1 cellular context compared by ENCODE assay signal in the genomic region with DNA sequence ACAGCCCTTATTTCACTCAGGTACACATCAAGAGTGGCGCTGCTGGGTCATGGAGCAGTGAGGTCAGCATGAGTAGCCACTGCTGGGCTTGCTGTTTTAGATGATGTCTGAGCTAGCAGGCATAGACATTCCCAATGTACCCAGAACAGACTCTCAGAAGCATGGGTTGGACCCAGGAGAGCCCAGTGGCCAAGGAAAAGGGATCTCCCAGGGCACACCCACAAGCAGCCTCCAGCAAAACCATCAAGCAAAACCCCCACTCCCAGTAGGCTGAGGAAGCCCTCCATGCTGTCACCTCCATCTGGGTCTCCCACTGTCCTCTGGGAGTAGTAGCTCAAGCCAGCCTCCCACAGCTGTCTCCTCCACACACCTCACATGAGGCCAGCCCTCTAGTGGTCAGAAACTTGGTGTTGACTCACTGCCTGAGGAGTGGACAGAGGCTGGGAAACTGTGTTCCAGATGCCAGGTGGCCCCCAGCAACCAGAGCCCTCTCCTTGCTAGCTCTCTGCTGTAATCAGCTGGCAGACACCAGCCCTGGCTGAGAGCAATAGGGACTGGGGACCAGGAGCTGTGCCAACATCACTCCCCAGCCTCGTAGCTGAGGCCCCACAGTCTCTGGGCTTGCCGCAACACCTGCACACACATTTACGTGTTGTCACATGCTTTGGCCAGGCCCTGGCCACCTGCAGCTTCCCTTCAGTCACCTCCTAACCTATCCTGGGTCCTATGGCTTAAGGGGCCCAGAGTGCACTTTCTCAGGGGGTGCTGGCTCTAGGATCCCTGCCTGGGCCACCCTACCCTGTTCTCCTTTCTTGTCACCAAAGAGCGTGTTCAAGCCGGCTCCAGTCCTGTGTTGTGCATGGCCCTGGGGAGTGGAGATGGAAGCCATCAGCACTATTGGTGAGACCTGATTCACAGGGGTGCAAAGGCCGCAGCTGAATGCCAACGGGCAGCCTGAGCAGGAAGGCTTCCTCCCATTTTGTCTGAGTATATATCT.
A peak's percentile ranks its signal among the peaks of the same experiment; 100 is the strongest.
TF ChIP-seq lines count a peak whose summit lies in the region.

No MANE protein-coding gene starts in this region.

TF ChIP-seq in K562, 482 proteins besides CTCF, POLR2A, EP300 and RAD21 (continued from another document and continues in another):
- no peak for TF ChIP-seq ZNF79 (CRISPR knock-in tag; IDR thresholded peaks at IDR 0.05; ENCODE audit: low read depth)
- no peak for TF ChIP-seq ZNF143 (CRISPR knock-in tag; IDR thresholded peaks at IDR 0.05)
- TF ChIP-seq GATAD2B (IDR thresholded peaks at IDR 0.05; ENCODE audit: borderline replicate concordance) = no peak
- no peak for TF ChIP-seq PCBP2 (IDR thresholded peaks at IDR 0.05; ENCODE audit: low read depth, low read length, poor library complexity, severe bottlenecking)
- no peak for TF ChIP-seq ARID1B (IDR thresholded peaks at IDR 0.05)
- TF ChIP-seq NBN (IDR thresholded peaks at IDR 0.05; ENCODE audit: low read depth) = 0 out of 2 replicates have a peak, but pooled peaks have one; percentile 51
- TF ChIP-seq MAFK (IDR thresholded peaks at IDR 0.05; ENCODE audit: low read length) = no peak
- TF ChIP-seq, protein P1, sequence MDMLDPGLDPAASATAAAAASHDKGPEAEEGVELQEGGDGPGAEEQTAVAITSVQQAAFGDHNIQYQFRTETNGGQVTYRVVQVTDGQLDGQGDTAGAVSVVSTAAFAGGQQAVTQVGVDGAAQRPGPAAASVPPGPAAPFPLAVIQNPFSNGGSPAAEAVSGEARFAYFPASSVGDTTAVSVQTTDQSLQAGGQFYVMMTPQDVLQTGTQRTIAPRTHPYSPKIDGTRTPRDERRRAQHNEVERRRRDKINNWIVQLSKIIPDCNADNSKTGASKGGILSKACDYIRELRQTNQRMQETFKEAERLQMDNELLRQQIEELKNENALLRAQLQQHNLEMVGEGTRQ (CRISPR knock-in tag; IDR thresholded peaks at IDR 0.05) = no peak
- TF ChIP-seq DMBX1 (CRISPR knock-in tag; IDR thresholded peaks at IDR 0.05; ENCODE audit: borderline replicate concordance) = no peak
- TF ChIP-seq RBM22 (IDR thresholded peaks at IDR 0.05; ENCODE audit: low read depth, low read length, poor library complexity, severe bottlenecking) = no peak
- TF ChIP-seq JUND (IDR thresholded peaks at IDR 0.05; ENCODE audit: borderline replicate concordance, low read depth, low read length) = peak; percentile 55; the same call in 1 of the 2 replicates
- TF ChIP-seq JUND (tag; IDR thresholded peaks at IDR 0.05; ENCODE audit: borderline replicate concordance, low read depth, low read length) = peak; percentile 70; the same call in 1 of the 3 replicates
- peak in 1 of 2 experiments; percentile 33; a peak in 1 of 3 replicates for TF ChIP-seq CBX3 (IDR thresholded peaks at IDR 0.05; ENCODE audit: borderline replicate concordance in 1 of 2, low read length in 2 of 2)
- no peak for TF ChIP-seq ZNF507 (tag; conservative IDR thresholded peaks at IDR 0.05)
- no peak for TF ChIP-seq TAF9B (IDR thresholded peaks at IDR 0.05; ENCODE audit: partially characterized antibody)
- TF ChIP-seq CBFA2T3 (IDR thresholded peaks at IDR 0.05) = 0 out of 2 replicates have a peak, but pooled peaks have one; percentile 25
- TF ChIP-seq, protein P2, sequence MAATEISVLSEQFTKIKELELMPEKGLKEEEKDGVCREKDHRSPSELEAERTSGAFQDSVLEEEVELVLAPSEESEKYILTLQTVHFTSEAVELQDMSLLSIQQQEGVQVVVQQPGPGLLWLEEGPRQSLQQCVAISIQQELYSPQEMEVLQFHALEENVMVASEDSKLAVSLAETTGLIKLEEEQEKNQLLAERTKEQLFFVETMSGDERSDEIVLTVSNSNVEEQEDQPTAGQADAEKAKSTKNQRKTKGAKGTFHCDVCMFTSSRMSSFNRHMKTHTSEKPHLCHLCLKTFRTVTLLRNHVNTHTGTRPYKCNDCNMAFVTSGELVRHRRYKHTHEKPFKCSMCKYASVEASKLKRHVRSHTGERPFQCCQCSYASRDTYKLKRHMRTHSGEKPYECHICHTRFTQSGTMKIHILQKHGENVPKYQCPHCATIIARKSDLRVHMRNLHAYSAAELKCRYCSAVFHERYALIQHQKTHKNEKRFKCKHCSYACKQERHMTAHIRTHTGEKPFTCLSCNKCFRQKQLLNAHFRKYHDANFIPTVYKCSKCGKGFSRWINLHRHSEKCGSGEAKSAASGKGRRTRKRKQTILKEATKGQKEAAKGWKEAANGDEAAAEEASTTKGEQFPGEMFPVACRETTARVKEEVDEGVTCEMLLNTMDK (IDR thresholded peaks at IDR 0.05; ENCODE audit: borderline replicate concordance, insufficient read depth, low read depth, low read length, poor library complexity, severe bottlenecking) = peak; percentile 64
- TF ChIP-seq NRF1 (conservative IDR thresholded peaks at IDR 0.05 in 1 of 2, IDR thresholded peaks at IDR 0.05 in 1 of 2) = no peak
- TF ChIP-seq NUFIP1 (IDR thresholded peaks at IDR 0.05; ENCODE audit: partially characterized antibody) = no peak
- TF ChIP-seq, protein P3, sequence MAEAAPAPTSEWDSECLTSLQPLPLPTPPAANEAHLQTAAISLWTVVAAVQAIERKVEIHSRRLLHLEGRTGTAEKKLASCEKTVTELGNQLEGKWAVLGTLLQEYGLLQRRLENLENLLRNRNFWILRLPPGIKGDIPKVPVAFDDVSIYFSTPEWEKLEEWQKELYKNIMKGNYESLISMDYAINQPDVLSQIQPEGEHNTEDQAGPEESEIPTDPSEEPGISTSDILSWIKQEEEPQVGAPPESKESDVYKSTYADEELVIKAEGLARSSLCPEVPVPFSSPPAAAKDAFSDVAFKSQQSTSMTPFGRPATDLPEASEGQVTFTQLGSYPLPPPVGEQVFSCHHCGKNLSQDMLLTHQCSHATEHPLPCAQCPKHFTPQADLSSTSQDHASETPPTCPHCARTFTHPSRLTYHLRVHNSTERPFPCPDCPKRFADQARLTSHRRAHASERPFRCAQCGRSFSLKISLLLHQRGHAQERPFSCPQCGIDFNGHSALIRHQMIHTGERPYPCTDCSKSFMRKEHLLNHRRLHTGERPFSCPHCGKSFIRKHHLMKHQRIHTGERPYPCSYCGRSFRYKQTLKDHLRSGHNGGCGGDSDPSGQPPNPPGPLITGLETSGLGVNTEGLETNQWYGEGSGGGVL (CRISPR knock-in tag; IDR thresholded peaks at IDR 0.05) = no peak
- no peak for TF ChIP-seq TFAM (CRISPR knock-in tag; conservative IDR thresholded peaks at IDR 0.05)
- no peak for TF ChIP-seq ZKSCAN3 (CRISPR knock-in tag; IDR thresholded peaks at IDR 0.05)
- no peak for TF ChIP-seq SAFB (IDR thresholded peaks at IDR 0.05; ENCODE audit: borderline replicate concordance, low read depth, low read length)
- no peak for TF ChIP-seq NFRKB (IDR thresholded peaks at IDR 0.05; ENCODE audit: low read depth)
- TF ChIP-seq, protein P4, sequence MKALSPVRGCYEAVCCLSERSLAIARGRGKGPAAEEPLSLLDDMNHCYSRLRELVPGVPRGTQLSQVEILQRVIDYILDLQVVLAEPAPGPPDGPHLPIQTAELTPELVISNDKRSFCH (CRISPR knock-in tag; IDR thresholded peaks at IDR 0.05) = no peak
- TF ChIP-seq, protein P4 (tag; IDR thresholded peaks at IDR 0.05) = peak; percentile 45; the same call in 1 of the 2 replicates
- TF ChIP-seq, protein P5, sequence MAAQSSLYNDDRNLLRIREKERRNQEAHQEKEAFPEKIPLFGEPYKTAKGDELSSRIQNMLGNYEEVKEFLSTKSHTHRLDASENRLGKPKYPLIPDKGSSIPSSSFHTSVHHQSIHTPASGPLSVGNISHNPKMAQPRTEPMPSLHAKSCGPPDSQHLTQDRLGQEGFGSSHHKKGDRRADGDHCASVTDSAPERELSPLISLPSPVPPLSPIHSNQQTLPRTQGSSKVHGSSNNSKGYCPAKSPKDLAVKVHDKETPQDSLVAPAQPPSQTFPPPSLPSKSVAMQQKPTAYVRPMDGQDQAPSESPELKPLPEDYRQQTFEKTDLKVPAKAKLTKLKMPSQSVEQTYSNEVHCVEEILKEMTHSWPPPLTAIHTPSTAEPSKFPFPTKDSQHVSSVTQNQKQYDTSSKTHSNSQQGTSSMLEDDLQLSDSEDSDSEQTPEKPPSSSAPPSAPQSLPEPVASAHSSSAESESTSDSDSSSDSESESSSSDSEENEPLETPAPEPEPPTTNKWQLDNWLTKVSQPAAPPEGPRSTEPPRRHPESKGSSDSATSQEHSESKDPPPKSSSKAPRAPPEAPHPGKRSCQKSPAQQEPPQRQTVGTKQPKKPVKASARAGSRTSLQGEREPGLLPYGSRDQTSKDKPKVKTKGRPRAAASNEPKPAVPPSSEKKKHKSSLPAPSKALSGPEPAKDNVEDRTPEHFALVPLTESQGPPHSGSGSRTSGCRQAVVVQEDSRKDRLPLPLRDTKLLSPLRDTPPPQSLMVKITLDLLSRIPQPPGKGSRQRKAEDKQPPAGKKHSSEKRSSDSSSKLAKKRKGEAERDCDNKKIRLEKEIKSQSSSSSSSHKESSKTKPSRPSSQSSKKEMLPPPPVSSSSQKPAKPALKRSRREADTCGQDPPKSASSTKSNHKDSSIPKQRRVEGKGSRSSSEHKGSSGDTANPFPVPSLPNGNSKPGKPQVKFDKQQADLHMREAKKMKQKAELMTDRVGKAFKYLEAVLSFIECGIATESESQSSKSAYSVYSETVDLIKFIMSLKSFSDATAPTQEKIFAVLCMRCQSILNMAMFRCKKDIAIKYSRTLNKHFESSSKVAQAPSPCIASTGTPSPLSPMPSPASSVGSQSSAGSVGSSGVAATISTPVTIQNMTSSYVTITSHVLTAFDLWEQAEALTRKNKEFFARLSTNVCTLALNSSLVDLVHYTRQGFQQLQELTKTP (IDR thresholded peaks at IDR 0.05; ENCODE audit: low read depth in 1 of 2, partially characterized antibody in 2 of 2) = no peak
- TF ChIP-seq LARP7 (IDR thresholded peaks at IDR 0.05) = no peak
- TF ChIP-seq JUN (IDR thresholded peaks at IDR 0.05; ENCODE audit: borderline replicate concordance, low read depth, low read length) = 0 out of 2 replicates have a peak, but pooled peaks have one; percentile 19
- no peak for TF ChIP-seq JUN (CRISPR knock-in tag; IDR thresholded peaks at IDR 0.05; ENCODE audit: borderline replicate concordance)
- no peak for TF ChIP-seq NR2C1 (IDR thresholded peaks at IDR 0.05)
- no peak for TF ChIP-seq NR2C1 (tag; IDR thresholded peaks at IDR 0.05)
- TF ChIP-seq KAT2B (IDR thresholded peaks at IDR 0.05; ENCODE audit: low read depth, low read length) = no peak
- TF ChIP-seq FOXK1 (CRISPR knock-in tag; IDR thresholded peaks at IDR 0.05; ENCODE audit: borderline replicate concordance) = no peak
- TF ChIP-seq, protein P6, sequence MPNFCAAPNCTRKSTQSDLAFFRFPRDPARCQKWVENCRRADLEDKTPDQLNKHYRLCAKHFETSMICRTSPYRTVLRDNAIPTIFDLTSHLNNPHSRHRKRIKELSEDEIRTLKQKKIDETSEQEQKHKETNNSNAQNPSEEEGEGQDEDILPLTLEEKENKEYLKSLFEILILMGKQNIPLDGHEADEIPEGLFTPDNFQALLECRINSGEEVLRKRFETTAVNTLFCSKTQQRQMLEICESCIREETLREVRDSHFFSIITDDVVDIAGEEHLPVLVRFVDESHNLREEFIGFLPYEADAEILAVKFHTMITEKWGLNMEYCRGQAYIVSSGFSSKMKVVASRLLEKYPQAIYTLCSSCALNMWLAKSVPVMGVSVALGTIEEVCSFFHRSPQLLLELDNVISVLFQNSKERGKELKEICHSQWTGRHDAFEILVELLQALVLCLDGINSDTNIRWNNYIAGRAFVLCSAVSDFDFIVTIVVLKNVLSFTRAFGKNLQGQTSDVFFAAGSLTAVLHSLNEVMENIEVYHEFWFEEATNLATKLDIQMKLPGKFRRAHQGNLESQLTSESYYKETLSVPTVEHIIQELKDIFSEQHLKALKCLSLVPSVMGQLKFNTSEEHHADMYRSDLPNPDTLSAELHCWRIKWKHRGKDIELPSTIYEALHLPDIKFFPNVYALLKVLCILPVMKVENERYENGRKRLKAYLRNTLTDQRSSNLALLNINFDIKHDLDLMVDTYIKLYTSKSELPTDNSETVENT (CRISPR knock-in tag; IDR thresholded peaks at IDR 0.05) = no peak
- no peak for TF ChIP-seq FOS (IDR thresholded peaks at IDR 0.05; ENCODE audit: extremely low read depth, insufficient read length)
- no peak for TF ChIP-seq FOXP1 (CRISPR knock-in tag; IDR thresholded peaks at IDR 0.05)
- TF ChIP-seq, protein P7, sequence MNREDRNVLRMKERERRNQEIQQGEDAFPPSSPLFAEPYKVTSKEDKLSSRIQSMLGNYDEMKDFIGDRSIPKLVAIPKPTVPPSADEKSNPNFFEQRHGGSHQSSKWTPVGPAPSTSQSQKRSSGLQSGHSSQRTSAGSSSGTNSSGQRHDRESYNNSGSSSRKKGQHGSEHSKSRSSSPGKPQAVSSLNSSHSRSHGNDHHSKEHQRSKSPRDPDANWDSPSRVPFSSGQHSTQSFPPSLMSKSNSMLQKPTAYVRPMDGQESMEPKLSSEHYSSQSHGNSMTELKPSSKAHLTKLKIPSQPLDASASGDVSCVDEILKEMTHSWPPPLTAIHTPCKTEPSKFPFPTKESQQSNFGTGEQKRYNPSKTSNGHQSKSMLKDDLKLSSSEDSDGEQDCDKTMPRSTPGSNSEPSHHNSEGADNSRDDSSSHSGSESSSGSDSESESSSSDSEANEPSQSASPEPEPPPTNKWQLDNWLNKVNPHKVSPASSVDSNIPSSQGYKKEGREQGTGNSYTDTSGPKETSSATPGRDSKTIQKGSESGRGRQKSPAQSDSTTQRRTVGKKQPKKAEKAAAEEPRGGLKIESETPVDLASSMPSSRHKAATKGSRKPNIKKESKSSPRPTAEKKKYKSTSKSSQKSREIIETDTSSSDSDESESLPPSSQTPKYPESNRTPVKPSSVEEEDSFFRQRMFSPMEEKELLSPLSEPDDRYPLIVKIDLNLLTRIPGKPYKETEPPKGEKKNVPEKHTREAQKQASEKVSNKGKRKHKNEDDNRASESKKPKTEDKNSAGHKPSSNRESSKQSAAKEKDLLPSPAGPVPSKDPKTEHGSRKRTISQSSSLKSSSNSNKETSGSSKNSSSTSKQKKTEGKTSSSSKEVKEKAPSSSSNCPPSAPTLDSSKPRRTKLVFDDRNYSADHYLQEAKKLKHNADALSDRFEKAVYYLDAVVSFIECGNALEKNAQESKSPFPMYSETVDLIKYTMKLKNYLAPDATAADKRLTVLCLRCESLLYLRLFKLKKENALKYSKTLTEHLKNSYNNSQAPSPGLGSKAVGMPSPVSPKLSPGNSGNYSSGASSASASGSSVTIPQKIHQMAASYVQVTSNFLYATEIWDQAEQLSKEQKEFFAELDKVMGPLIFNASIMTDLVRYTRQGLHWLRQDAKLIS (CRISPR knock-in tag; IDR thresholded peaks at IDR 0.05) = no peak
- TF ChIP-seq MTF1 (CRISPR knock-in tag; IDR thresholded peaks at IDR 0.05; ENCODE audit: borderline replicate concordance) = no peak
- no peak for TF ChIP-seq HDGF (IDR thresholded peaks at IDR 0.05)
- TF ChIP-seq RUNX1 (IDR thresholded peaks at IDR 0.05; ENCODE audit: low read depth) = no peak
- TF ChIP-seq NCOA4 (IDR thresholded peaks at IDR 0.05; ENCODE audit: partially characterized antibody) = no peak
- TF ChIP-seq PPARD (CRISPR knock-in tag; IDR thresholded peaks at IDR 0.05) = no peak
- TF ChIP-seq, protein P8, sequence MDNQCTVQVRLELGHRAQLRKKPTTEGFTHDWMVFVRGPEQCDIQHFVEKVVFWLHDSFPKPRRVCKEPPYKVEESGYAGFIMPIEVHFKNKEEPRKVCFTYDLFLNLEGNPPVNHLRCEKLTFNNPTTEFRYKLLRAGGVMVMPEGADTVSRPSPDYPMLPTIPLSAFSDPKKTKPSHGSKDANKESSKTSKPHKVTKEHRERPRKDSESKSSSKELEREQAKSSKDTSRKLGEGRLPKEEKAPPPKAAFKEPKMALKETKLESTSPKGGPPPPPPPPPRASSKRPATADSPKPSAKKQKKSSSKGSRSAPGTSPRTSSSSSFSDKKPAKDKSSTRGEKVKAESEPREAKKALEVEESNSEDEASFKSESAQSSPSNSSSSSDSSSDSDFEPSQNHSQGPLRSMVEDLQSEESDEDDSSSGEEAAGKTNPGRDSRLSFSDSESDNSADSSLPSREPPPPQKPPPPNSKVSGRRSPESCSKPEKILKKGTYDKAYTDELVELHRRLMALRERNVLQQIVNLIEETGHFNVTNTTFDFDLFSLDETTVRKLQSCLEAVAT (IDR thresholded peaks at IDR 0.05) = no peak
